22 cellular contexts compared by ENCODE assay signal in genomic region chr14:32342854-32343200, GRCh38. TPM values are rescaled to one million over a fixed set of nuclear protein-coding genes. Genes with fewer than 3 reads are reported as not detected.
DNase-seq lines count a peak whose midpoint lies in the region; ATAC-seq, FAIRE-seq and TF ChIP-seq lines count a peak whose summit lies in the region.
"Had no signal": no experiment of that assay in that cellular context is flagged by ENCODE, and none has a peak within 500 bp of the region (broad histone marks: within the 10 kb centered on the region; RNA-seq: fewer than 3 reads in every experiment).

No MANE protein-coding gene starts in this region.

- H3K23ac ChIP-seq in H1 (ENCODE audit: insufficient read length) (no peak overlapping the region), neuronal stem cell (ENCODE audit: low read depth, low read length, poor library complexity) (no peak overlapping the region)

- H3K79me1 ChIP-seq in H1 (ENCODE audit: low read depth, low read length) = no peaks in the 10 kb centered on the region
- no peaks in the 10 kb centered on the region for H3K79me1 ChIP-seq in neuronal stem cell (ENCODE audit: low read depth, low read length)

- H4K20me1 ChIP-seq in PC-9 (ENCODE audit: insufficient read depth) = no peaks in the 10 kb centered on the region
- no peaks in the 10 kb centered on the region for H4K20me1 ChIP-seq in H1 (replicated peaks in 1 of 2; ENCODE audit: control insufficient read depth in 1 of 2, insufficient read depth in 2 of 2, low read length in 2 of 2)

- no peak overlapping the region for H3K27ac ChIP-seq in PC-9
- no peak overlapping the region for H3K27ac ChIP-seq in H1 (ENCODE audit: low read depth, low read length)
- H3K27ac ChIP-seq in neuronal stem cell (replicated peaks; ENCODE audit: low read length) = peak overlapping the region; percentile 47

- H3F3A ChIP-seq in PC-9 (ENCODE audit: insufficient read depth, low read depth) = peaks cover 3% of the 10 kb centered on the region; the same call in 1 of the 2 replicates

- H3K27me3 ChIP-seq in PC-9 (ENCODE audit: insufficient read depth, low read depth) (no peaks in the 10 kb centered on the region), H1 (replicated peaks in 1 of 4; ENCODE audit: control insufficient read depth in 3 of 4, extremely low read depth in 1 of 4, insufficient read depth in 3 of 4, low read length in 3 of 4) (no peaks in the 10 kb centered on the region), neuronal stem cell (ENCODE audit: control insufficient read depth in 3 of 3, insufficient read depth in 3 of 3, low read depth in 1 of 3, low read length in 3 of 3) (no peaks in the 10 kb centered on the region)

- H3K4me1 ChIP-seq in PC-9 (replicated peaks; ENCODE audit: insufficient read depth) = 0 out of 2 replicates have a peak, but pooled peaks cover 9% of the 10 kb centered on the region
- H3K4me1 ChIP-seq in H1 (replicated peaks in 1 of 4; ENCODE audit: control insufficient read depth in 3 of 4, insufficient read depth in 4 of 4, low read length in 3 of 4) = peaks cover 0 to 6% (median 3%) of the 10 kb centered on the region in 4 experiments; a peak in 3 of 7 replicates
- peaks cover 9% of the 10 kb centered on the region in 2 donors for H3K4me1 ChIP-seq in neuronal stem cell (ENCODE audit: control insufficient read depth in 2 of 2, insufficient read depth in 1 of 2, low read depth in 1 of 2, low read length in 2 of 2)

- 0 out of 2 replicates have a peak overlapping the region, but pooled peaks have one; percentile 16 for H3K4me2 ChIP-seq in PC-9
- peak overlapping the region; percentile 31 to 38; a peak in 3 of 4 replicates for H3K4me2 ChIP-seq in H1 (ENCODE audit: insufficient read depth in 1 of 2, low read depth in 2 of 2, low read length in 2 of 2)
- no peak overlapping the region for H3K4me2 ChIP-seq in neuronal stem cell (ENCODE audit: insufficient read depth, low read length, poor library complexity, severe bottlenecking)
- H3K4me2 ChIP-seq: SK-N-SH had no signal

- no peak for TF ChIP-seq CTCF in PC-9 (conservative IDR thresholded peaks at IDR 0.05)
- no peak for TF ChIP-seq CTCF in H1 (IDR thresholded peaks at IDR 0.05; ENCODE audit: control extremely low read depth in 1 of 3, insufficient read depth in 1 of 3, low read depth in 1 of 3, low read length in 3 of 3)

- H2BK15ac ChIP-seq in H1 (ENCODE audit: low read length) (peak overlapping the region; percentile 67; the same call in 1 of the 2 replicates), neuronal stem cell (ENCODE audit: low read length) (no peak overlapping the region)

- no peak overlapping the region for H3K4me3 ChIP-seq in PC-9
- H3K4me3 ChIP-seq in H1 (ENCODE audit: extremely low read depth in 1 of 4, insufficient read depth in 2 of 4, low read depth in 3 of 4, low read length in 4 of 4) = no peak overlapping the region
- no peak overlapping the region for H3K4me3 ChIP-seq in neuronal stem cell (ENCODE audit: low read length in 2 of 2)

- H3K14ac ChIP-seq in H1 (ENCODE audit: insufficient read length) = no peak overlapping the region
- no peak overlapping the region for H3K14ac ChIP-seq in neuronal stem cell (ENCODE audit: low read length)

- peak overlapping the region; percentile 68; the same call in 1 of the 2 replicates for H2BK12ac ChIP-seq in H1 (ENCODE audit: low read depth, low read length)
- H2BK12ac ChIP-seq in neuronal stem cell (ENCODE audit: low read length) = no peak overlapping the region

- H3K9me2 ChIP-seq in PC-9 (ENCODE audit: insufficient read depth) = no peaks in the 10 kb centered on the region
- H3K9me2 ChIP-seq: SK-N-SH had no signal

- H4K91ac ChIP-seq in H1 (replicated peaks; ENCODE audit: insufficient read length, low read length) (peak overlapping the region; percentile 65), neuronal stem cell (ENCODE audit: low read depth, low read length, poor library complexity) (no peak overlapping the region)

- no peak for TF ChIP-seq RAD21 in H1 (IDR thresholded peaks at IDR 0.05 in 1 of 2, conservative IDR thresholded peaks at IDR 0.05 in 1 of 2; ENCODE audit: low read depth in 2 of 2, low read length in 2 of 2)

- ATAC-seq in HG03460 (IDR thresholded peaks at IDR 0.05; ENCODE audit: unreplicated experiment) (no peak), HG02970 (IDR thresholded peaks at IDR 0.05; ENCODE audit: low FRiP score, unreplicated experiment) (no peak)

- H3K4ac ChIP-seq in H1 (replicated peaks; ENCODE audit: insufficient read length, low read depth, low read length) (no peak overlapping the region), neuronal stem cell (ENCODE audit: low read length) (no peak overlapping the region)

- CTCF ChIA-PET in PC-9 (lab: Charles Lee) (interaction anchor here (0.6 kb wide), 1 partner anchor 40 kb away, joined by 6 read pairs; no protein-coding TSS in a partner anchor), H1 (lab: Charles Lee; ENCODE audit: partially characterized antibody) (no interaction called here)

- H3K23me2 ChIP-seq in H1 (ENCODE audit: low read depth, low read length) = no peaks in the 10 kb centered on the region

- H2BK120ac ChIP-seq in H1 (replicated peaks; ENCODE audit: low read depth, low read length) (no peak overlapping the region), neuronal stem cell (ENCODE audit: low read depth, low read length) (no peak overlapping the region)

- H3K9me3 ChIP-seq in PC-9 (ENCODE audit: insufficient read depth, low read depth) = no peaks in the 10 kb centered on the region
- H3K9me3 ChIP-seq in H1 (ENCODE audit: insufficient read depth in 2 of 2, low read depth in 1 of 2, low read length in 1 of 2) = no peaks in the 10 kb centered on the region
- no peaks in the 10 kb centered on the region for H3K9me3 ChIP-seq in neuronal stem cell (replicated peaks in 1 of 2; ENCODE audit: control insufficient read depth in 2 of 2, insufficient read depth in 1 of 2, low read depth in 1 of 2, low read length in 2 of 2)
- H3K9me3 ChIP-seq: SK-N-SH had no signal

- H2BK20ac ChIP-seq in H1 (ENCODE audit: low read length) = no peak overlapping the region

- 38% methylated on average over 2 of the region's 2 CpGs; no CpG with 5 or more reads in 1 of the 2 experiments for WGBS in H1 (ENCODE audit: extremely low coverage in 1 of 2, insufficient coverage in 1 of 2, insufficient read length in 1 of 2, insufficient replicate concordance in 2 of 2, low coverage in 1 of 2, low lambda C conversion rate in 2 of 2, missing lambda C conversion rate in 1 of 2), 2 experiments
- WGBS in neuronal stem cell (ENCODE audit: extremely low coverage in 2 of 2, insufficient read length in 2 of 2, insufficient replicate concordance in 1 of 2), 2 donors = no CpG with 5 or more reads among the region's 2 CpGs

- no peak overlapping the region for H3K9ac ChIP-seq in H1 (replicated peaks in 1 of 4; ENCODE audit: extremely low read depth in 1 of 4, low read depth in 3 of 4, low read length in 3 of 4)
- H3K9ac ChIP-seq in neuronal stem cell (ENCODE audit: low read depth, low read length, poor library complexity) = no peak overlapping the region
- H3K9ac ChIP-seq: SK-N-SH had no signal

- no peak overlapping the region for H3K18ac ChIP-seq in H1 (ENCODE audit: extremely low read depth, low read length)
- no peak overlapping the region for H3K18ac ChIP-seq in neuronal stem cell (ENCODE audit: low read length)

- H2AFZ ChIP-seq in PC-9 (no peak overlapping the region), H1 (ENCODE audit: low read length) (no peak overlapping the region), neuronal stem cell (ENCODE audit: low read length) (no peak overlapping the region)

- POLR2A ChIA-PET in PC-9 (lab: Charles Lee; ENCODE audit: unreplicated experiment) = no interaction called here
- POLR2A ChIA-PET in H1 (lab: Charles Lee; ENCODE audit: partially characterized antibody) = no interaction called here

- H3K36me3 ChIP-seq in PC-9 (ENCODE audit: low read depth) (no peaks in the 10 kb centered on the region), H1 (ENCODE audit: control insufficient read depth in 2 of 4, insufficient read depth in 4 of 4, low read length in 3 of 4) (no peaks in the 10 kb centered on the region), neuronal stem cell (replicated peaks in 1 of 2; ENCODE audit: control insufficient read depth in 2 of 2, insufficient read depth in 2 of 2, low read length in 2 of 2) (no peaks in the 10 kb centered on the region)

- no peak for TF ChIP-seq POLR2A in H1 (IDR thresholded peaks at IDR 0.05; ENCODE audit: control extremely low read depth in 1 of 2, low read depth in 2 of 2, low read length in 2 of 2)

- H2AK5ac ChIP-seq in H1 (ENCODE audit: low read depth, low read length) = 0 out of 2 replicates have a peak overlapping the region, but pooled peaks have one; percentile 53
- no peak overlapping the region for H2AK5ac ChIP-seq in neuronal stem cell (ENCODE audit: low read depth, low read length)

- H3K56ac ChIP-seq in H1 (replicated peaks; ENCODE audit: insufficient read length, low read depth, low read length) = no peak overlapping the region

- DNase-seq in HTR-8/SVneo (ENCODE audit: insufficient read length, low spot score) = no peak
- no peak for DNase-seq in PC-9
- DNase-seq in H1 (ENCODE audit: low read depth in 1 of 2, low spot score in 2 of 2) = no peak
- no peak for DNase-seq in neuronal stem cell (ENCODE audit: low spot score)
- no peak for DNase-seq in posterior cingulate gyrus
- DNase-seq in SHP77 treated with DMSO at 0.1 percent for 48 hours (lab: John Stamatoyannopoulos, UW) = no peak
- DNase-seq: C1 segment of cervical spinal cord; CD4-positive, alpha-beta memory T cell; COR-L47; GOT3; Karpas-422; NCI-H1105 treated with DMSO at 0.1 percent for 48 hours; NCI-H146; NCI-H1930; NCI-H446 treated with DMSO at 0.1 percent for 48 hours; NCI-H526; NCI-H82; NK-92 treated with Interleukin-12 subunit alpha and Interleukin-12 subunit beta, amount 100 ng/mL, for 24 hours; SK-N-SH had no signal

- no peak overlapping the region for H4K5ac ChIP-seq in H1 (ENCODE audit: insufficient read length, low read depth, low read length)

- peak overlapping the region; percentile 85; the same call in 1 of the 2 replicates for H2BK5ac ChIP-seq in H1 (ENCODE audit: low read depth, low read length)
- H2BK5ac ChIP-seq in neuronal stem cell (ENCODE audit: low read length) = no peak overlapping the region

- no peak for TF ChIP-seq EP300 in H1 (IDR thresholded peaks at IDR 0.05; ENCODE audit: borderline replicate concordance in 1 of 2, low read depth in 2 of 2, low read length in 2 of 2)

- FAIRE-seq in HTR-8/SVneo (lab: Jason Lieb, UNC) (peak; percentile 49), H1 (lab: Jason Lieb, UNC) (no peak)
- FAIRE-seq: G401.6 had no signal

- no peaks in the 10 kb centered on the region for H3K79me2 ChIP-seq in PC-9 (ENCODE audit: low read depth)
- H3K79me2 ChIP-seq in H1 (ENCODE audit: control insufficient read depth in 1 of 2, insufficient read depth in 2 of 2, low read length in 2 of 2) = no peaks in the 10 kb centered on the region

- intact Hi-C loops in PC-9 (cut with micrococcal nuclease; ENCODE audit: unreplicated experiment) = no loop called here
- intact Hi-C loops in posterior cingulate gyrus (cut with DNase I) = no loop called here

- H4K8ac ChIP-seq in H1 (ENCODE audit: extremely low read depth, insufficient read depth, low read length) = no peak overlapping the region
- H4K8ac ChIP-seq in neuronal stem cell (ENCODE audit: low read depth, low read length) = no peak overlapping the region

- BruUV-seq in PC-9 (replicated peaks; lab: Mats Ljungman, UMichigan) = no TSS peak

RNA-seq across cellular contexts. Expression of gene AKAP6, which starts 13.7 kb away (rescaled TPM):
- total RNA-seq in PC-9 (2021) = 2.8 and 3.5 TPM in 2 replicates
- 0.61 and 0.89 TPM in 2 replicates for total RNA-seq in H1 (2021; fragmentation: NEBNext Ultra II Directional; extraction: Animal tissue kit (Norgen Biotek cat#: 25700))
- polyA plus RNA-seq in H1 (2011; rRNA removed) = 0.05 and 0.09 TPM in 2 replicates
- polyA plus RNA-seq in H1 (2011; cell fraction: cytosol; rRNA removed) = 0.09 TPM
- 0.60 TPM for polyA plus RNA-seq in H1 (2011; cell fraction: nucleus; rRNA removed)
- polyA plus RNA-seq in H1 (2012, experiment 1 of 2) = 0.10 to 0.66 TPM (median 0.31 TPM) in 4 replicates
- not detected for polyA plus RNA-seq in H1 (2012, experiment 2 of 2)
- polyA plus RNA-seq in H1 (2013, experiment 1 of 2) = 0.24 TPM
- polyA plus RNA-seq in H1 (2013, experiment 2 of 2) = 0.17 TPM
- polyA minus RNA-seq in H1 (2011; rRNA and poly(A)+ RNA removed) = 2.6 and 5.2 TPM in 2 replicates
- polyA minus RNA-seq in H1 (2011; cell fraction: cytosol; rRNA and poly(A)+ RNA removed) = 0.59 TPM
- polyA minus RNA-seq in H1 (2011; cell fraction: nucleus; rRNA and poly(A)+ RNA removed) = 3.5 TPM
- polyA plus RNA-seq in neuronal stem cell (2013, experiment 1 of 2) = 2.9 TPM
- 3.1 TPM for polyA plus RNA-seq in neuronal stem cell (2013, experiment 2 of 2)
